In the genomic region with DNA sequence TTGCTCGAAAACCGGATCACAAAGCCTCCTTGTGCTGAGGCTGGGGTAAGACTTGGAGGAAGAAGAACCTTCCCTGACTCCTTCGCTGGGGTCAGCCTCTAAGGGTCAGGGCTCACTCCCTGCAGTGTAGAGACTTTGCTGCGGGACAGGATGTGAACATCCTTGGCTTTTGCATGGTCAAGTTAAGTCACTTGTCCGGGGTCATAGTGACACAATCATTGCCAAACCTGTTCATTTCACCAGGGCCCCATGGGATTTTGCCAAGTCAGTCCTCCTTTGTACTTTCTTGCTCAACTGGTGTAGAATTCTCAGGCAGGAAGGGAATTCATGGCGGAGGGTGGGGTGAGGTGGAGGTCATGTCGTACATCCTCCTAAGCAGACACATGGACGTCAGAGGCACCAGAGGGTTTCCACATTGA, we compare ENCODE assay signal across 20 cellular contexts. TPM values are rescaled to one million over a fixed set of nuclear protein-coding genes. Genes with fewer than 3 reads are reported as not detected.
"Had no signal": no experiment of that assay in that cellular context is flagged by ENCODE, and none has a peak within 500 bp of the region (broad histone marks: within the 10 kb centered on the region; RNA-seq: fewer than 3 reads in every experiment).

No MANE protein-coding gene starts in this region.

- H3K36me3 ChIP-seq: ovary, sigmoid colon, spleen, upper lobe of left lung had no signal

- ATAC-seq: foreskin keratinocyte; mucosa of descending colon; stimulated activated memory B cell treated with anti-CD40 and anti-IgM and Interleukin-4, amounts not matched to agents 10 μg/mL and 1 μg/mL and 100 μg/mL, for 72 hours had no signal

- H3K9me3 ChIP-seq: mucosa of descending colon, ovary, sigmoid colon, spleen, testis, upper lobe of left lung had no signal

- DNase-seq: activated CD4-positive, alpha-beta T cell treated with anti-CD3 and anti-CD28 coated beads for 36 hours; activated CD4-positive, alpha-beta T cell treated with anti-CD3 and anti-CD28 coated beads, Interleukin-2, amount 50 U/mL, for 48 hours; activated T-cell treated with anti-CD3 and anti-CD28 coated beads for 4 hours; amygdala; foreskin keratinocyte; glutamatergic neuron; hypothalamus; islet precursor cell; mucosa of descending colon; naive B cell; ovary; sigmoid colon; spleen; stimulated activated CD4-positive, alpha-beta T cell treated with anti-CD3 and anti-CD28 coated beads, Interleukin-4, amount 100 ng/mL, for 4 hours; T-helper 2 cell; testis had no signal

- H3K27ac ChIP-seq: foreskin keratinocyte, ovary, sigmoid colon, testis, upper lobe of left lung had no signal

- H3K4me1 ChIP-seq: foreskin keratinocyte, sigmoid colon, testis, upper lobe of left lung had no signal

- H3K4me3 ChIP-seq: mucosa of descending colon, ovary, sigmoid colon, spleen, testis, upper lobe of left lung had no signal

- H3K27me3 ChIP-seq: ovary, sigmoid colon, spleen, testis, upper lobe of left lung had no signal

RNA-seq across cellular contexts. Expression of gene IL10, which starts 24.7 kb away (rescaled TPM):
- total RNA-seq: dermis microvascular lymphatic vessel endothelial cell, foreskin keratinocyte had no signal
- polyA plus RNA-seq: foreskin keratinocyte had no signal

RNA-seq across cellular contexts. Expression of gene IL19, which starts 26.4 kb away (rescaled TPM):
- total RNA-seq: activated CD4-positive, alpha-beta T cell treated with anti-CD3 and anti-CD28 coated beads for 36 hours; cardiac septum; dermis microvascular lymphatic vessel endothelial cell; foreskin keratinocyte; mucosa of descending colon; ovary; sigmoid colon; testis; upper lobe of left lung had no signal
- polyA plus RNA-seq: foreskin keratinocyte, ovary had no signal
